16 cellular contexts compared by ENCODE assay signal in genomic region chr14:95185033-95185432, GRCh38. TPM values are rescaled to one million over a fixed set of nuclear protein-coding genes. Genes with fewer than 3 reads are reported as not detected.
DNase-seq lines count a peak whose midpoint lies in the region; ATAC-seq and TF ChIP-seq lines count a peak whose summit lies in the region.
"Had no signal": no experiment of that assay in that cellular context is flagged by ENCODE, and none has a peak within 500 bp of the region (broad histone marks: within the 10 kb centered on the region; RNA-seq: fewer than 3 reads in every experiment).

No MANE protein-coding gene starts in this region.

- H3K36me3 ChIP-seq in heart left ventricle = no peaks in the 10 kb centered on the region
- H3K36me3 ChIP-seq in mucosa of descending colon (ENCODE audit: low read depth) = no peaks in the 10 kb centered on the region
- H3K36me3 ChIP-seq in suprapubic skin = no peaks in the 10 kb centered on the region
- H3K36me3 ChIP-seq: prostate gland had no signal

- ATAC-seq in heart left ventricle = peak; percentile 6 to 63 (median 36)
- ATAC-seq in mucosa of descending colon = peak; percentile 14
- ATAC-seq in HG03175 (IDR thresholded peaks at IDR 0.05; ENCODE audit: unreplicated experiment) = no peak
- no peak for ATAC-seq in activated CD4-positive, CD25-positive, alpha-beta regulatory T cell treated with anti-CD3 and anti-CD28 coated beads, Interleukin-2, amount 50 U/mL, for 24 hours

- H3K27ac ChIP-seq in adipose tissue (ENCODE audit: low read depth, low read length) = peak overlapping the region; percentile 5
- peak overlapping the region; percentile 69 to 97 (median 84) for H3K27ac ChIP-seq in heart left ventricle
- peak overlapping the region; percentile 49 for H3K27ac ChIP-seq in suprapubic skin
- H3K27ac ChIP-seq: epithelial cell of prostate had no signal

- intact Hi-C loops in heart left ventricle (cut with DNase I) (loop anchor here in 3 of 10 donors (5.0 to 10.0 kb wide), 4 partner anchors 43 to 247 kb away; no protein-coding TSS in a partner anchor), mucosa of descending colon (cut with DNase I, micrococcal nuclease) (no loop called here)

- H3K4me1 ChIP-seq in heart left ventricle (peaks cover 11 to 71% (median 52%) of the 10 kb centered on the region in 12 donors), mucosa of descending colon (ENCODE audit: low read depth) (peaks cover 28% of the 10 kb centered on the region), suprapubic skin (peaks cover 13% of the 10 kb centered on the region)
- H3K4me1 ChIP-seq: prostate gland had no signal

- TF ChIP-seq POLR2A in heart left ventricle (IDR thresholded peaks at IDR 0.05) (no peak), suprapubic skin (IDR thresholded peaks at IDR 0.05) (no peak)

- H3K27me3 ChIP-seq in heart left ventricle (peaks cover 0 to 7% (median 0%) of the 10 kb centered on the region in 9 donors), suprapubic skin (no peaks in the 10 kb centered on the region)

- WGBS in adipose tissue, 3 donors = 75 to 91% (median 76%) methylated on average over 6 of the region's 6 CpGs
- WGBS in heart left ventricle, 4 donors = 75 to 88% (median 78%) methylated on average over 6 of the region's 6 CpGs
- WGBS in suprapubic skin = 93% methylated on average over 6 of the region's 6 CpGs

- DNase-seq in heart left ventricle = peak in 3 of 5 donors; percentile 35 to 43 (median 41)
- DNase-seq in mucosa of descending colon = no peak
- no peak for DNase-seq in suprapubic skin (ENCODE audit: low spot score in 2 of 2)
- no peak for DNase-seq in NCI-H748 treated with DMSO at 0.1 percent for 48 hours (lab: John Stamatoyannopoulos, UW)
- DNase-seq in NCI-H187 treated with DMSO at 0.1 percent for 48 hours (lab: John Stamatoyannopoulos, UW) = no peak
- DNase-seq: activated CD4-positive, CD25-positive, alpha-beta regulatory T cell; cerebellar nuclear complex; GOT3; immature natural killer cell; NCI-H1436 treated with DMSO at 0.1 percent for 48 hours; NCI-H446 treated with DMSO at 0.1 percent for 48 hours had no signal

- H3K4me3 ChIP-seq in heart left ventricle = no peak overlapping the region
- H3K4me3 ChIP-seq in mucosa of descending colon = no peak overlapping the region
- no peak overlapping the region for H3K4me3 ChIP-seq in suprapubic skin
- H3K4me3 ChIP-seq: prostate gland had no signal

- no peak for TF ChIP-seq EP300 in suprapubic skin (IDR thresholded peaks at IDR 0.05)

- H3K9me3 ChIP-seq in heart left ventricle (peaks cover 0 to 12% (median 2%) of the 10 kb centered on the region in 12 donors), mucosa of descending colon (no peaks in the 10 kb centered on the region), suprapubic skin (no peaks in the 10 kb centered on the region)
- H3K9me3 ChIP-seq: prostate gland had no signal

- TF ChIP-seq CTCF in heart left ventricle (IDR thresholded peaks at IDR 0.05) (no peak), mucosa of descending colon (IDR thresholded peaks at IDR 0.05) (no peak), suprapubic skin (IDR thresholded peaks at IDR 0.05) (no peak)

RNA-seq across cellular contexts. Expression of gene DICER1, which starts 27.7 kb away (rescaled TPM):
- 10 to 100 TPM in 2 of 3 donors, 1 to 10 TPM in 1; 7.0 to 14.1 (median 10.5) TPM for polyA plus RNA-seq in adipose tissue
- 10 to 100 TPM; 21.6 to 57.9 (median 33.3) TPM for total RNA-seq in heart left ventricle
- 10 to 100 TPM in 1 of 2 donors, 1 to 10 TPM in 1; 5.4 to 10.5 TPM for polyA plus RNA-seq in heart left ventricle
- total RNA-seq in mucosa of descending colon = 10 to 100 TPM; 61.6 to 72.1 (median 65.9) TPM
- 100 to 1,000 TPM in 1 of 4 donors, 10 to 100 TPM in 3; 38.3 to 124 (median 54.4) TPM for total RNA-seq in suprapubic skin

Comparison
In these comparisons a context has a peak if more than half of its experiments do, and no peak if none do; other contexts are left out.
1. H3K27ac ChIP-seq: peak in every context shown above with its lines; median percentile 84 in heart left ventricle; 49 in suprapubic skin; 5 in adipose tissue.
2. ATAC-seq: peak in heart left ventricle (4 of 4) and mucosa of descending colon (single experiment); none in HG03175 (single experiment) and activated CD4-positive, CD25-positive, alpha-beta regulatory T cell treated with anti-CD3 and anti-CD28 coated beads, Interleukin-2, amount 50 U/mL, for 24 hours (0 of 2).
3. DNase-seq: peak in heart left ventricle (3 of 5); none in mucosa of descending colon (0 of 3), suprapubic skin (0 of 2), NCI-H748 treated with DMSO at 0.1 percent for 48 hours (single experiment) and NCI-H187 treated with DMSO at 0.1 percent for 48 hours (single experiment).